9 cellular contexts compared by ENCODE assay signal in genomic region chr12:51388066-51388799, GRCh38. TPM values are rescaled to one million over a fixed set of nuclear protein-coding genes. Genes with fewer than 3 reads are reported as not detected.
DNase-seq lines count a peak whose midpoint lies in the region; ATAC-seq lines count a peak whose summit lies in the region.
"Had no signal": no experiment of that assay in that cellular context is flagged by ENCODE, and none has a peak within 500 bp of the region (broad histone marks: within the 10 kb centered on the region; RNA-seq: fewer than 3 reads in every experiment).

No MANE protein-coding gene starts in this region.

- ATAC-seq in naive thymus-derived CD8-positive, alpha-beta T cell: no peak
- ATAC-seq in stimulated activated naive CD8-positive, alpha-beta T cell treated with anti-CD3 and anti-CD28 coated beads, Interleukin-15, Interleukin-2, amounts not matched to agents 100 U/mL and 50 U/mL, for 24 hours: no peak
- no peak for ATAC-seq in HG02884 (IDR thresholded peaks at IDR 0.05; ENCODE audit: unreplicated experiment)

- POLR2A ChIA-PET in naive thymus-derived CD8-positive, alpha-beta T cell (lab: Charles Lee): interaction anchor here (1.0 to 1.8 kb wide), 2 partner anchors 19 to 20 kb away, joined by 3 to 7 read pairs; no protein-coding TSS in a partner anchor

- peaks cover 0 to 1% (median 0%) of the 10 kb centered on the region in 5 donors for H3K27me3 Mint-ChIP-seq in naive thymus-derived CD8-positive, alpha-beta T cell
- H3K27me3 Mint-ChIP-seq: activated naive CD8-positive, alpha-beta T cell had no signal

- H3K27ac Mint-ChIP-seq in naive thymus-derived CD8-positive, alpha-beta T cell: peak overlapping the region in 6 of 10 donors; percentile 2 to 65 (median 50)
- H3K27ac Mint-ChIP-seq: activated naive CD8-positive, alpha-beta T cell had no signal

- H3K4me1 Mint-ChIP-seq in naive thymus-derived CD8-positive, alpha-beta T cell: peaks cover 34 to 73% (median 69%) of the 10 kb centered on the region in 4 donors

- no peaks in the 10 kb centered on the region for H3K36me3 Mint-ChIP-seq in naive thymus-derived CD8-positive, alpha-beta T cell

- DNase-seq in DMS53 treated with DMSO at 0.1 percent for 48 hours (lab: John Stamatoyannopoulos, UW; ENCODE audit: unreplicated experiment): peak; percentile 22
- DNase-seq in NCI-H226: peak; percentile 71
- DNase-seq in cerebellum (ENCODE audit: low spot score): peak; percentile 17
- no peak for DNase-seq in naive thymus-derived CD8-positive, alpha-beta T cell
- no peak for DNase-seq in stimulated activated CD4-positive, alpha-beta T cell treated with anti-CD3 and anti-CD28 coated beads, Interleukin-1b, Interleukin-23, amount 100 ng/mL, for 48 hours
- DNase-seq in stimulated activated naive CD8-positive, alpha-beta T cell treated with anti-CD3 and anti-CD28 coated beads, Interleukin-15, Interleukin-2, amounts not matched to agents 100 U/mL and 50 U/mL, for 24 hours: no peak
- no peak for DNase-seq in DMS79 treated with DMSO at 0.1 percent for 48 hours (lab: John Stamatoyannopoulos, UW)

- peak overlapping the region in 1 of 10 donors; percentile 5 for H3K4me3 Mint-ChIP-seq in naive thymus-derived CD8-positive, alpha-beta T cell
- H3K4me3 Mint-ChIP-seq: activated naive CD8-positive, alpha-beta T cell had no signal

- H3K9me3 Mint-ChIP-seq in naive thymus-derived CD8-positive, alpha-beta T cell: no peaks in the 10 kb centered on the region

RNA-seq across cellular contexts. Expression of gene GALNT6, which starts 3.0 kb away (rescaled TPM):
- total RNA-seq in cerebellum: 1.5 TPM
- 1 to 10 TPM; 1.5 to 1.9 TPM for total RNA-seq in naive thymus-derived CD8-positive, alpha-beta T cell
- polyA plus RNA-seq in naive thymus-derived CD8-positive, alpha-beta T cell: 1 to 10 TPM; 4.4 to 8.3 (median 4.6) TPM

RNA-seq across cellular contexts. Expression of gene SLC4A8, which starts 36.4 kb away (rescaled TPM):
- 67.1 TPM for total RNA-seq in cerebellum
- under 1 TPM; 0.41 to 0.42 TPM for total RNA-seq in naive thymus-derived CD8-positive, alpha-beta T cell
- under 1 TPM; 0.52 to 0.99 (median 0.58) TPM for polyA plus RNA-seq in naive thymus-derived CD8-positive, alpha-beta T cell

RNA-seq across cellular contexts. Expression of gene CELA1, which starts 41.8 kb away (rescaled TPM):
- not detected for total RNA-seq in cerebellum
- total RNA-seq in naive thymus-derived CD8-positive, alpha-beta T cell: 1 to 10 TPM; 2.2 to 2.5 TPM
- 1 to 10 TPM; 3.6 to 9.8 (median 8.1) TPM for polyA plus RNA-seq in naive thymus-derived CD8-positive, alpha-beta T cell

Comparison
In these comparisons a context has a peak if more than half of its experiments do, and no peak if none do; other contexts are left out.
1. DNase-seq: peak in DMS53 treated with DMSO at 0.1 percent for 48 hours (single experiment), NCI-H226 (single experiment) and cerebellum (single experiment); none in naive thymus-derived CD8-positive, alpha-beta T cell (0 of 10), stimulated activated CD4-positive, alpha-beta T cell treated with anti-CD3 and anti-CD28 coated beads, Interleukin-1b, Interleukin-23, amount 100 ng/mL, for 48 hours (single experiment), stimulated activated naive CD8-positive, alpha-beta T cell treated with anti-CD3 and anti-CD28 coated beads, Interleukin-15, Interleukin-2, amounts not matched to agents 100 U/mL and 50 U/mL, for 24 hours (single experiment) and DMS79 treated with DMSO at 0.1 percent for 48 hours (single experiment).
2. RNA of gene SLC4A8, which starts 36.4 kb away (total RNA-seq): 67.1 TPM in cerebellum (single experiment); 0.41 to 0.42 TPM in naive thymus-derived CD8-positive, alpha-beta T cell; every median in the first group is over 10 times any median in the second.